1 cellular context compared by ENCODE assay signal in genomic region chr3:142595951-142596725, GRCh38.
TF ChIP-seq lines count a peak whose summit lies in the region.

PLS1 (plus strand) TSS chr3:142596393; CDS start chr3:142664238, 67,845 bp downstream.

TF ChIP-seq in GM12878, 131 proteins besides CTCF, POLR2A, EP300 and RAD21 (continued from another document):
- TF ChIP-seq ZNF274 (IDR thresholded peaks at IDR 0.05; ENCODE audit: insufficient read depth, insufficient read length) (no peak), PKNOX1 (IDR thresholded peaks at IDR 0.05) (no peak), MXI1 (IDR thresholded peaks at IDR 0.05; ENCODE audit: low read depth, low read length) (0 out of 2 replicates have a peak, but pooled peaks have one; percentile 21), MEF2B (IDR thresholded peaks at IDR 0.05; ENCODE audit: partially characterized antibody, poor library complexity, severe bottlenecking) (peak; percentile 97), CREM (IDR thresholded peaks at IDR 0.05; ENCODE audit: low read depth) (0 out of 2 replicates have a peak, but pooled peaks have one; percentile 28), DPF2 (IDR thresholded peaks at IDR 0.05) (0 out of 2 replicates have a peak, but pooled peaks have one; percentile 19), ZBED1 (IDR thresholded peaks at IDR 0.05; ENCODE audit: borderline replicate concordance) (no peak), FOXK2 (IDR thresholded peaks at IDR 0.05) (peak; percentile 65), YY1 (IDR thresholded peaks at IDR 0.05; ENCODE audit: low read depth, low read length) (peak; percentile 81), RCOR1 (conservative IDR thresholded peaks at IDR 0.05; ENCODE audit: low read depth, low read length) (peak; percentile 92; the same call in 1 of the 2 replicates), IKZF2 (IDR thresholded peaks at IDR 0.05) (peak; percentile 77 to 81), CHD2 (IDR thresholded peaks at IDR 0.05; ENCODE audit: borderline replicate concordance, low read depth, low read length) (peak; percentile 38; the same call in 1 of the 2 replicates), POLR2AphosphoS2 (IDR thresholded peaks at IDR 0.05; ENCODE audit: low read depth, low read length) (no peak), ZSCAN29 (IDR thresholded peaks at IDR 0.05) (peak; percentile 94), BHLHE40 (IDR thresholded peaks at IDR 0.05; ENCODE audit: borderline replicate concordance in 1 of 2, low read depth in 2 of 2, low read length in 1 of 2) (peak in 1 of 2 experiments; percentile 7; a peak in 1 of 4 replicates), RELB (IDR thresholded peaks at IDR 0.05; ENCODE audit: low read depth) (peak; percentile 81; the same call in 1 of the 2 replicates), USF2 (IDR thresholded peaks at IDR 0.05; ENCODE audit: borderline replicate concordance, low read depth, low read length) (no peak), SKIL (IDR thresholded peaks at IDR 0.05; ENCODE audit: low read depth, poor library complexity, severe bottlenecking) (no peak), SMC3 (IDR thresholded peaks at IDR 0.05; ENCODE audit: borderline replicate concordance, low read length) (no peak), SREBF1 (IDR thresholded peaks at IDR 0.05; ENCODE audit: low read length) (no peak), KDM1A (IDR thresholded peaks at IDR 0.05; ENCODE audit: borderline replicate concordance) (no peak), EED (IDR thresholded peaks at IDR 0.05; ENCODE audit: low read depth) (peak; percentile 73), STAT1 (conservative IDR thresholded peaks at IDR 0.05) (no peak), EZH2 (IDR thresholded peaks at IDR 0.05; ENCODE audit: borderline replicate concordance, control insufficient read depth, low read depth, low read length) (no peak), PAX5 (IDR thresholded peaks at IDR 0.05; ENCODE audit: borderline replicate concordance, low read depth, low read length) (no peak; the same call in 1 of the 2 replicates), NFIC (IDR thresholded peaks at IDR 0.05; ENCODE audit: low read depth, low read length) (no peak), SMAD5 (IDR thresholded peaks at IDR 0.05; ENCODE audit: low read depth) (0 out of 2 replicates have a peak, but pooled peaks have one; percentile 53), HDAC6 (IDR thresholded peaks at IDR 0.05; ENCODE audit: unreplicated experiment) (peak; percentile 55), RAD51 (IDR thresholded peaks at IDR 0.05) (no peak), BACH1 (IDR thresholded peaks at IDR 0.05; ENCODE audit: borderline replicate concordance) (peak; percentile 36; the same call in 1 of the 2 replicates), TAF1 (IDR thresholded peaks at IDR 0.05; ENCODE audit: borderline replicate concordance, low read depth, low read length) (peak; percentile 65; the same call in 1 of the 2 replicates), HCFC1 (IDR thresholded peaks at IDR 0.05; ENCODE audit: low read length) (0 out of 2 replicates have a peak, but pooled peaks have one; percentile 10), RB1 (IDR thresholded peaks at IDR 0.05; ENCODE audit: borderline replicate concordance) (peak; percentile 91; the same call in 1 of the 2 replicates), SRF (IDR thresholded peaks at IDR 0.05; ENCODE audit: low read depth in 2 of 2, low read length in 2 of 2) (no peak), IRF4 (IDR thresholded peaks at IDR 0.05; ENCODE audit: low read depth, low read length) (peak; percentile 35; the same call in 1 of the 2 replicates), PML (IDR thresholded peaks at IDR 0.05; ENCODE audit: low read length) (no peak), IKZF1 (conservative IDR thresholded peaks at IDR 0.05) (peak; percentile 83), REST (IDR thresholded peaks at IDR 0.05; ENCODE audit: low read depth, low read length) (no peak), RELA (IDR thresholded peaks at IDR 0.05; ENCODE audit: borderline replicate concordance, partially characterized antibody) (peak; percentile 58), STAT3 (IDR thresholded peaks at IDR 0.05; ENCODE audit: low read depth, low read length) (no peak), E4F1 (IDR thresholded peaks at IDR 0.05; ENCODE audit: borderline replicate concordance, partially characterized antibody) (no peak), ATF7 (IDR thresholded peaks at IDR 0.05; ENCODE audit: low read depth) (peak; percentile 39; the same call in 1 of the 2 replicates), SP1 (IDR thresholded peaks at IDR 0.05; ENCODE audit: low read depth, low read length) (peak; percentile 87)
